11 cellular contexts compared by ENCODE assay signal in genomic region chr19:11538232-11539036, GRCh38. TPM values are rescaled to one million over a fixed set of nuclear protein-coding genes. Genes with fewer than 3 reads are reported as not detected.
A peak's percentile ranks its signal among the peaks of the same experiment; 100 is the strongest.
DNase-seq lines count a peak whose midpoint lies in the region; ATAC-seq and TF ChIP-seq lines count a peak whose summit lies in the region.
"Had no signal": no experiment of that assay in that cellular context is flagged by ENCODE, and none has a peak within 500 bp of the region (broad histone marks: within the 10 kb centered on the region; RNA-seq: fewer than 3 reads in every experiment).

Gene CNN1, plus strand, starts transcription at chr19:11538851. Its CDS starts 77 bp downstream, at chr19:11538928.

- H3K36me3 Mint-ChIP-seq in CD8-positive, alpha-beta memory T cell, result no peaks in the 10 kb centered on the region
- H3K36me3 Mint-ChIP-seq: stimulated activated effector memory CD8-positive, alpha-beta T cell treated with anti-CD3 and anti-CD28 coated beads, Interleukin-12 subunit alpha, Interleukin-12 subunit beta, amount 100 ng/mL, for 72 hours had no signal

- TF ChIP-seq CTCF in cardiac muscle cell (IDR thresholded peaks at IDR 0.05; ENCODE audit: low read depth, low read length) (no peak), ovary (IDR thresholded peaks at IDR 0.05) (no peak)

- TF ChIP-seq EP300 in ovary (IDR thresholded peaks at IDR 0.05), result peak; percentile 74

- POLR2A ChIA-PET in CD8-positive, alpha-beta memory T cell (lab: Charles Lee), result interaction anchor here (0.7 kb wide), 1 partner anchor 21 kb away, joined by 3 read pairs; the partner anchor contains the start of gene ELOF1

- peak within 1 kb of the TSS in 3 of 8 donors; percentile 5 to 47 (median 14) for H3K27ac Mint-ChIP-seq in CD8-positive, alpha-beta memory T cell
- H3K27ac Mint-ChIP-seq: stimulated activated effector memory CD8-positive, alpha-beta T cell treated with anti-CD3 and anti-CD28 coated beads, Interleukin-12 subunit alpha, Interleukin-12 subunit beta, amount 100 ng/mL, for 72 hours had no signal

- intact Hi-C loops in ovary (cut with DNase I), result no loop called here

- H3K4me3 ChIP-seq in CD8-positive, alpha-beta memory T cell (ENCODE audit: low read length), result no peak within 1 kb of the TSS
- H3K4me3 ChIP-seq in cardiac muscle cell (peak within 1 kb of the TSS; percentile 19), ovary (peak within 1 kb of the TSS; percentile 57)

- CTCF ChIA-PET in CD8-positive, alpha-beta memory T cell (lab: Charles Lee), result no interaction called here

- WGBS in ovary, 3 donors, result 15 to 19% (median 16%) methylated on average over 21 of the region's 21 CpGs

- H3K36me3 ChIP-seq in CD8-positive, alpha-beta memory T cell (ENCODE audit: insufficient read depth, low read length), result no peaks in the 10 kb centered on the region
- H3K36me3 ChIP-seq in cardiac muscle cell (no peaks in the 10 kb centered on the region), ovary (no peaks in the 10 kb centered on the region)

- peaks cover 16 to 19% of the 10 kb centered on the region in 2 donors for H3K27me3 Mint-ChIP-seq in CD8-positive, alpha-beta memory T cell

- ATAC-seq in GM21723 (IDR thresholded peaks at IDR 0.05; ENCODE audit: unreplicated experiment), result no peak
- ATAC-seq: esophagus mucosa; stimulated activated effector memory CD8-positive, alpha-beta T cell treated with anti-CD3 and anti-CD28 coated beads, Interleukin-12 subunit alpha, Interleukin-12 subunit beta, amount 100 ng/mL, for 72 hours had no signal

- no peaks in the 10 kb centered on the region for H3K9me3 ChIP-seq in CD8-positive, alpha-beta memory T cell (ENCODE audit: low read length)
- H3K9me3 ChIP-seq in cardiac muscle cell (ENCODE audit: low read depth) (no peaks in the 10 kb centered on the region), ovary (no peaks in the 10 kb centered on the region)

- DNase-seq in CD8-positive, alpha-beta memory T cell, result no peak
- DNase-seq in T1000 (lab: John Stamatoyannopoulos, UW) (peak; percentile 15), cardiac muscle cell (ENCODE audit: low read depth in 1 of 2, low spot score in 1 of 2) (peak; percentile 84 to 91), ovary (peak; percentile 85 to 93 (median 86)), GF-D8 (lab: John Stamatoyannopoulos, UW) (no peak), NCI-H748 treated with DMSO at 0.1 percent for 48 hours (lab: John Stamatoyannopoulos, UW) (no peak)
- no peak for DNase-seq in stimulated activated CD4-positive, alpha-beta T cell treated with anti-CD3 and anti-CD28 coated beads, Interleukin-1b, Interleukin-23, amount 100 ng/mL, for 48 hours

- H3K4me1 ChIP-seq in CD8-positive, alpha-beta memory T cell (ENCODE audit: insufficient read depth, low read length), result peaks cover 14% of the 10 kb centered on the region
- peaks cover 11% of the 10 kb centered on the region for H3K4me1 ChIP-seq in cardiac muscle cell (ENCODE audit: low read depth)
- peaks cover 4% of the 10 kb centered on the region for H3K4me1 ChIP-seq in ovary (ENCODE audit: insufficient read depth)

- H3K27me3 ChIP-seq in CD8-positive, alpha-beta memory T cell (ENCODE audit: insufficient read depth, low read length, poor library complexity, severe bottlenecking), result peaks cover 5% of the 10 kb centered on the region
- no peaks in the 10 kb centered on the region for H3K27me3 ChIP-seq in cardiac muscle cell
- H3K27me3 ChIP-seq in ovary, result no peaks in the 10 kb centered on the region

- no peak within 1 kb of the TSS for H3K4me3 Mint-ChIP-seq in CD8-positive, alpha-beta memory T cell
- H3K4me3 Mint-ChIP-seq: stimulated activated effector memory CD8-positive, alpha-beta T cell treated with anti-CD3 and anti-CD28 coated beads, Interleukin-12 subunit alpha, Interleukin-12 subunit beta, amount 100 ng/mL, for 72 hours had no signal

- H3K4me1 Mint-ChIP-seq in CD8-positive, alpha-beta memory T cell, result peaks cover 10 to 16% (median 14%) of the 10 kb centered on the region in 3 donors

- peak within 1 kb of the TSS; percentile 57 for H3K27ac ChIP-seq in CD8-positive, alpha-beta memory T cell (ENCODE audit: low read depth, low read length)
- H3K27ac ChIP-seq in cardiac muscle cell (peak within 1 kb of the TSS; percentile 92), ovary (peak within 1 kb of the TSS; percentile 40 to 76)

- TF ChIP-seq POLR2A in ovary (IDR thresholded peaks at IDR 0.05), result peak; percentile 88

- no peaks in the 10 kb centered on the region for H3K9me3 Mint-ChIP-seq in CD8-positive, alpha-beta memory T cell
- H3K9me3 Mint-ChIP-seq: stimulated activated effector memory CD8-positive, alpha-beta T cell treated with anti-CD3 and anti-CD28 coated beads, Interleukin-12 subunit alpha, Interleukin-12 subunit beta, amount 100 ng/mL, for 72 hours had no signal

RNA-seq across cellular contexts. Expression of gene CNN1, which starts in this region (rescaled TPM):
- total RNA-seq in CD8-positive, alpha-beta memory T cell, result not detected
- not detected for polyA plus RNA-seq in CD8-positive, alpha-beta memory T cell
- total RNA-seq in cardiac muscle cell (288 and 520 TPM in 2 replicates), ovary (100 to 1,000 TPM in 1 of 7 donors, 10 to 100 TPM in 6; 13.9 to 485 (median 59.2) TPM)
- polyA plus RNA-seq in cardiac muscle cell (219 and 388 TPM in 2 replicates), ovary (100 to 1,000 TPM in 1 of 2 donors, 10 to 100 TPM in 1; 76.5 to 725 TPM)
- total RNA-seq: T-helper 1 cell treated with Interleukin-12 subunit alpha and Interleukin-12 subunit beta and Interleukin-4 antibody, amounts not matched to agents 30 ng/mL and 1 ng/mL, for 36 hours had no signal

Comparison
In these comparisons a context has a peak if more than half of its experiments do, and no peak if none do; other contexts are left out.
1. RNA of gene CNN1 (total RNA-seq): 288 to 520 TPM in cardiac muscle cell and 13.9 to 485 TPM in ovary; not detected in CD8-positive, alpha-beta memory T cell; every median in the first group is over 10 times any median in the second.
2. RNA of gene CNN1 (polyA plus RNA-seq): 76.5 to 725 TPM in ovary and 219 to 388 TPM in cardiac muscle cell; not detected in CD8-positive, alpha-beta memory T cell (single experiment); every median in the first group is over 10 times any median in the second.
3. DNase-seq: peak in T1000 (single experiment), cardiac muscle cell (2 of 2) and ovary (5 of 5); none in CD8-positive, alpha-beta memory T cell (0 of 5), GF-D8 (single experiment), NCI-H748 treated with DMSO at 0.1 percent for 48 hours (single experiment) and stimulated activated CD4-positive, alpha-beta T cell treated with anti-CD3 and anti-CD28 coated beads, Interleukin-1b, Interleukin-23, amount 100 ng/mL, for 48 hours (single experiment).
4. Peak in every context shown above with its lines, with median percentiles within 50 percentile points of each other: H3K27ac ChIP-seq.